8 cellular contexts compared by ENCODE assay signal in the genomic region with DNA sequence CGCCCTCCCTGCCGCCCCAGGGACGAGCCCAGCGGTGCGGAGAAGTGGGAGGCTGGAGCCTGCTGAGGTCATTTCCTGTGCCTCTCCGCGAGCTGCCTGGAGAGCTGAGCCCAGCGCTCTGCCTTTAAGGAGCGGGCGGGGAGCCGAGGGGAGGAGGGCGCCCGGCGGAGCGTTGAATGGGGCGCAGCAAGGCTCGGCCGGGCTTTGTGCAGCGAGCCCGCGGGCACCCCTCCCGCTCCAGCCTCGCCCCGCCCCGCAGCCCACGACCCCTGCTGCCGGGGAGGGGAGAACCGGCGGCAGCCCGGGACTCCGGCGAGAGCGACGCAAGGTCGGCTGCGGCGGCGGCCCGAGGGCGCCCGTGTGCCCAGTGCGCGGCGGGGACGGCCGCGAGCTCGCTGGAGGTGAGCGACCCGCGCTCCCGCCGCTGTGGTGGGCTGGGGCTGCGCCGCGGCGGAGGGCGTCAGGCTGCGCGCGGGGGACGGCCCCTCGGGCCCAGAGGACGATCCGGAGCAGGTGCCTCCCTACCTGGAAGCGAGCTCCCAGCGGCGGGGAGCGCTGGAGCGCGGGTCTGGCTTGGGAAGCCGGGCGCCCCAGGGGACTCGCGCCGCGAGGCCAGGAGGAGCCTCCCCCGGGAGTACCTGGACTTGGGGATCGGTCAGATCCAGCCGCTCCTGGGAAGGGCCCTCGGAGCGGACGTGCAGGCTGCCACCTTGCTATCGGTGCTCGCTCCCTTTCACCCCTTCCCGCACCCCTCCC. TPM values are rescaled to one million over a fixed set of nuclear protein-coding genes. Genes with fewer than 3 reads are reported as not detected.
DNase-seq lines count a peak whose midpoint lies in the region; ATAC-seq and TF ChIP-seq lines count a peak whose summit lies in the region.

A gene (plus strand): TSS at position 293 of the 756 bp plus-strand sequence. CDS start 8,578 bp downstream, outside the sequence.

- CTCF ChIA-PET in activated CD4-positive, alpha-beta memory T cell treated with anti-CD3 and anti-CD28 coated beads, Interleukin-2, amount 10 ng/mL, durations not matched to agents 7 days and 5 days (lab: Charles Lee), result interaction anchor here (1.2 to 1.3 kb wide), 2 partner anchors 106 to 134 kb away, joined by 3 to 4 read pairs; no protein-coding TSS in a partner anchor

- H3K4me3 Mint-ChIP-seq in activated CD4-positive, alpha-beta memory T cell treated with anti-CD3 and anti-CD28 coated beads, Interleukin-2, amount 10 ng/mL, durations not matched to agents 7 days and 5 days, result peak within 1 kb of the TSS; percentile 56
- H3K4me3 Mint-ChIP-seq in effector memory CD8-positive, alpha-beta T cell, result peak within 1 kb of the TSS; percentile 71 to 74

- no peaks in the 10 kb centered on the region for H3K36me3 ChIP-seq in lung (ENCODE audit: control insufficient read depth in 2 of 2, insufficient read depth in 2 of 2, low read length in 2 of 2)

- peaks cover 0 to 4% of the 10 kb centered on the region in 2 donors for H3K4me1 ChIP-seq in lung (ENCODE audit: control insufficient read depth in 2 of 2, insufficient read depth in 2 of 2, low read length in 2 of 2)

- peak within 1 kb of the TSS in 1 of 2 donors; percentile 85 for H3K27ac ChIP-seq in lung (ENCODE audit: low read depth in 1 of 2, low read length in 1 of 2)

- POLR2A ChIA-PET in activated CD4-positive, alpha-beta memory T cell treated with anti-CD3 and anti-CD28 coated beads, Interleukin-2, amount 10 ng/mL, durations not matched to agents 7 days and 5 days (lab: Charles Lee), result interaction anchor here (1.1 kb wide), 1 partner anchor 38 kb away, joined by 3 read pairs; no protein-coding TSS in a partner anchor

- DNase-seq in DMS53 (lab: John Stamatoyannopoulos, UW), result peak; percentile 90
- peak; percentile 24 for DNase-seq in NCI-H2227 treated with DMSO at 0.1 percent for 48 hours (lab: John Stamatoyannopoulos, UW)
- peak; percentile 64 for DNase-seq in activated CD4-positive, alpha-beta memory T cell treated with anti-CD3 and anti-CD28 coated beads, Interleukin-2, amount 10 ng/mL, durations not matched to agents 7 days and 5 days
- peak in 2 of 3 experiments; percentile 19 to 24 for DNase-seq in effector memory CD8-positive, alpha-beta T cell
- DNase-seq in lung (ENCODE audit: low spot score), result peak; percentile 65
- DNase-seq in stimulated activated CD4-positive, alpha-beta T cell treated with anti-CD3 and anti-CD28 coated beads, TNF-alpha, amount 100 ng/mL, for 48 hours (ENCODE audit: low read depth in 3 of 3), result peak; percentile 43 to 64 (median 47)

- no peaks in the 10 kb centered on the region for H3K36me3 Mint-ChIP-seq in activated CD4-positive, alpha-beta memory T cell treated with anti-CD3 and anti-CD28 coated beads, Interleukin-2, amount 10 ng/mL, durations not matched to agents 7 days and 5 days (ENCODE audit: low read depth)
- no peaks in the 10 kb centered on the region for H3K36me3 Mint-ChIP-seq in effector memory CD8-positive, alpha-beta T cell (ENCODE audit: insufficient read depth)

- no peaks in the 10 kb centered on the region for H3K9me3 Mint-ChIP-seq in activated CD4-positive, alpha-beta memory T cell treated with anti-CD3 and anti-CD28 coated beads, Interleukin-2, amount 10 ng/mL, durations not matched to agents 7 days and 5 days
- no peaks in the 10 kb centered on the region for H3K9me3 Mint-ChIP-seq in effector memory CD8-positive, alpha-beta T cell

- H3K27me3 ChIP-seq in lung (ENCODE audit: control insufficient read depth, insufficient read depth), result no peaks in the 10 kb centered on the region

- WGBS in lung, 2 donors, result 1 to 2% methylated on average over 58 to 86 of the region's 86 CpGs

- peaks cover 52% of the 10 kb centered on the region for H3K27me3 Mint-ChIP-seq in activated CD4-positive, alpha-beta memory T cell treated with anti-CD3 and anti-CD28 coated beads, Interleukin-2, amount 10 ng/mL, durations not matched to agents 7 days and 5 days
- H3K27me3 Mint-ChIP-seq in effector memory CD8-positive, alpha-beta T cell, result peaks cover 26 to 72% of the 10 kb centered on the region in 2 donors

- TF ChIP-seq CTCF in lung (IDR thresholded peaks at IDR 0.05; ENCODE audit: control extremely low read depth, extremely low read depth), result no peak

- H3K4me1 Mint-ChIP-seq in activated CD4-positive, alpha-beta memory T cell treated with anti-CD3 and anti-CD28 coated beads, Interleukin-2, amount 10 ng/mL, durations not matched to agents 7 days and 5 days, result peaks cover 1% of the 10 kb centered on the region
- H3K4me1 Mint-ChIP-seq in effector memory CD8-positive, alpha-beta T cell (ENCODE audit: low read depth in 2 of 2), result peaks cover 0 to 3% of the 10 kb centered on the region in 2 donors

- ATAC-seq in HG02759 (IDR thresholded peaks at IDR 0.05; ENCODE audit: unreplicated experiment), result peak; percentile 71
- peak; percentile 88 for ATAC-seq in effector memory CD8-positive, alpha-beta T cell (replicated peaks)
- peak; percentile 89 for ATAC-seq in lung (ENCODE audit: insufficient read depth, low FRiP score)
- ATAC-seq in HG03571 (IDR thresholded peaks at IDR 0.05; ENCODE audit: unreplicated experiment), result no peak

- H3K4me3 ChIP-seq in lung, result peak within 1 kb of the TSS; percentile 66

- no peaks in the 10 kb centered on the region for H3K9me3 ChIP-seq in lung (ENCODE audit: control insufficient read depth in 2 of 2, insufficient read depth in 1 of 2, low read length in 1 of 2)

- H3K27ac Mint-ChIP-seq in activated CD4-positive, alpha-beta memory T cell treated with anti-CD3 and anti-CD28 coated beads, Interleukin-2, amount 10 ng/mL, durations not matched to agents 7 days and 5 days, result no peak within 1 kb of the TSS
- H3K27ac Mint-ChIP-seq in effector memory CD8-positive, alpha-beta T cell, result no peak within 1 kb of the TSS

RNA-seq across cellular contexts. Expression of the gene that starts here (rescaled TPM):
- total RNA-seq in activated CD4-positive, alpha-beta memory T cell treated with anti-CD3 and anti-CD28 coated beads, Interleukin-2, amount 10 ng/mL, durations not matched to agents 7 days and 5 days, result under 1 TPM; 0.53 to 0.63 TPM
- 1 to 10 TPM; 2.9 to 9.3 TPM for total RNA-seq in lung
- polyA plus RNA-seq in lung, result 1 to 10 TPM in 1 of 2 donors, under 1 TPM in 1; 0.80 to 2.9 TPM

Comparison
In these comparisons a context has a peak if more than half of its experiments do, and no peak if none do; other contexts are left out.
1. Peak in DNase-seq in activated CD4-positive, alpha-beta memory T cell treated with anti-CD3 and anti-CD28 coated beads, Interleukin-2, amount 10 ng/mL, durations not matched to agents 7 days and 5 days; RNA of the gene not detected or under 1 TPM.
2. DNase-seq: peak in every context shown above with its lines; median percentile 90 in DMS53; 65 in lung; 64 in activated CD4-positive, alpha-beta memory T cell treated with anti-CD3 and anti-CD28 coated beads, Interleukin-2, amount 10 ng/mL, durations not matched to agents 7 days and 5 days; 47 in stimulated activated CD4-positive, alpha-beta T cell treated with anti-CD3 and anti-CD28 coated beads, TNF-alpha, amount 100 ng/mL, for 48 hours; 24 in NCI-H2227 treated with DMSO at 0.1 percent for 48 hours; 22 in effector memory CD8-positive, alpha-beta T cell.